14 cellular contexts compared by ENCODE assay signal in the genomic region with DNA sequence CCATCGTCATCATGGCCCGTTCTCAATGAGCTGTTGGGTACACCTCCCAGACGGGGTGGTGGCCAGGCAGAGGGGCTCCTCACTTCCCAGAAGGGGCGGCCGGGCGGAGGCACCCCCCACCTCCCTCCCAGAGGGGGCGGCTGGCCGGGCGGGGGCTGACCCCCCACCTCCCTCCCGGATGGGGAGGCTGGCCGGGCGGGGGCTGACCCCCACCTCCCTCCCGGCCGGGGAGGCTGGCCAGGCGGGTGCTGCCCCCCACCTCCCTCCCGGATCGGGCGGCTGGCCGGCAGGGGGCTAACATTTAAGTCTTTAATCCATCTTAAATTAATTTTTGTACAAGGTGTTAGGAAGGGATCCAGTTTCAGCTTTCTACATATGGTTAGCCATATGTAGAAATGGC. TPM values are rescaled to one million over a fixed set of nuclear protein-coding genes. Genes with fewer than 3 reads are reported as not detected.
"Had no signal": no experiment of that assay in that cellular context is flagged by ENCODE, and none has a peak within 500 bp of the region (broad histone marks: within the 10 kb centered on the region; RNA-seq: fewer than 3 reads in every experiment).

No MANE protein-coding gene starts in this region.

RNA-seq across cellular contexts. Expression of a gene that starts 17.9 kb away (rescaled TPM):
- total RNA-seq: kidney; kidney epithelial cell; left colon; left lobe of liver; left ventricle myocardium superior; lung microvascular endothelial cell; mononuclear cell; mucosa of descending colon; mucosa of gallbladder; myocyte; naive thymus-derived CD4-positive, alpha-beta T cell had no signal

RNA-seq across cellular contexts. Expression of a gene that starts 51.7 kb away (rescaled TPM):
- total RNA-seq: kidney, kidney epithelial cell, lower leg skin, lung microvascular endothelial cell, mammary epithelial cell, mesothelial cell of epicardium, myocyte had no signal
